Comparison of ENCODE assay signal across 9 cellular contexts in the genomic region with DNA sequence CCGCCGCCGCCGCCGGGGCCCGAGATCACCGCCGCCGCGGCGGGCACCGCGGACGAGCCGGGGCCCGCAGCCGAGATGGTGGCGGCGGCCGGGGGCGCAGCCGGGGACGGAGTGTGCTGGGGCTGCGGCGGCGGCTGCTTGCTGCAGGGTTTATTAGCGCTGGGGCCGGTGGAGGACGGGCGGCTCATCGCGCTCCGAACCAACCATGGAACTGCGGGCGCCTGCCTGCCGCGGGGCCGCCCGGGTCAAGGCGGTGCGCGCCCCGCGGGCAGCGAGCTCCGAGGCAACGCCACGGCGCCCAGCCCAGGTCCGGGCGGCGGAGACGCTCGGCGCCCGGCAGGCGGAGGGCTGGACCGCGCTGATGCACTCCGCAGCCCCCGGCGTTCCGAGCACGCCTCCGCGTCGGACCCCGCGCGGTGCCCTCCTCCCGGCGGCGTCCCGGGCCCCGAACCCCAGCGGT. TPM values are rescaled to one million over a fixed set of nuclear protein-coding genes. Genes with fewer than 3 reads are reported as not detected.
DNase-seq lines count a peak whose midpoint lies in the region; ATAC-seq and TF ChIP-seq lines count a peak whose summit lies in the region.
"Had no signal": no experiment of that assay in that cellular context is flagged by ENCODE, and none has a peak within 500 bp of the region (broad histone marks: within the 10 kb centered on the region; RNA-seq: fewer than 3 reads in every experiment).

No MANE protein-coding gene starts in this region.

- H3K4me1 Mint-ChIP-seq in Caco-2 (ENCODE audit: low read depth, unreplicated experiment) = peaks cover 12% of the 10 kb centered on the region

- peaks cover 35% of the 10 kb centered on the region for H3K4me1 ChIP-seq in Caco-2
- H3K4me1 ChIP-seq in foreskin keratinocyte = peaks cover 25% of the 10 kb centered on the region
- H3K4me1 ChIP-seq in spleen = peaks cover 20 to 74% (median 51%) of the 10 kb centered on the region in 6 donors

- in situ Hi-C loops in GM13977 (cut with MboI; ENCODE audit: low pct_unique_long_range_greater_than_20kb, low sequenced_read_pairs, unreplicated experiment) = no loop called here

- H3K27me3 Mint-ChIP-seq in Caco-2 (ENCODE audit: insufficient read depth, unreplicated experiment) = no peaks in the 10 kb centered on the region

- ATAC-seq in GM21825 (IDR thresholded peaks at IDR 0.05; ENCODE audit: unreplicated experiment) (peak; percentile 3), foreskin keratinocyte (no peak)

- CTCF ChIA-PET in Caco-2 (lab: Charles Lee) = interaction anchor here (0.8 to 1.2 kb wide), 3 partner anchors 25 to 542 kb away, joined by 3 to 4 read pairs (median 3); a partner anchor contains a TSS

- DNase-seq in Caco-2 (no peak), foreskin keratinocyte (no peak), spleen (no peak), GM10266 (ENCODE audit: extremely low spot score) (no peak), GM13977 (ENCODE audit: low spot score) (no peak), activated gamma-delta T cell treated with Interleukin-2 at 50 U/mL for 16 hours (no peak)

- H3K36me3 ChIP-seq in Caco-2 (ENCODE audit: control insufficient read depth, insufficient read depth, low read length) = no peaks in the 10 kb centered on the region
- H3K36me3 ChIP-seq in spleen = peaks cover 0 to 8% (median 0%) of the 10 kb centered on the region in 6 donors

- H3K27ac ChIP-seq in foreskin keratinocyte (peak overlapping the region; percentile 96), spleen (peak overlapping the region; percentile 90 to 100 (median 98))

- POLR2A ChIA-PET in Caco-2 (lab: Charles Lee) = interaction anchor here (0.6 to 3.3 kb wide), 9 partner anchors 9 to 1452 kb away, joined by 3 to 18 read pairs (median 4); a partner anchor contains a TSS

- peak overlapping the region; percentile 96 for H3K27ac Mint-ChIP-seq in Caco-2 (ENCODE audit: unreplicated experiment)

- intact Hi-C loops in Caco-2 (cut with micrococcal nuclease; ENCODE audit: unreplicated experiment) (loop anchor here (1.0 to 5.0 kb wide), 2 partner anchors 25 to 160 kb away; a partner anchor contains a TSS), spleen (cut with DNase I; ENCODE audit: low total_unique reads) (no loop called here)

- 0 to 1% (median 1%) methylated on average over 16 to 76 of the region's 76 CpGs for WGBS in spleen, 5 donors

- H3K27me3 ChIP-seq in Caco-2 (replicated peaks; ENCODE audit: control insufficient read depth, insufficient read depth, low read length) (no peaks in the 10 kb centered on the region), foreskin keratinocyte (no peaks in the 10 kb centered on the region), spleen (replicated peaks in 1 of 7) (no peaks in the 10 kb centered on the region)

- TF ChIP-seq CTCF in Caco-2 (IDR thresholded peaks at IDR 0.05; ENCODE audit: insufficient read depth in 1 of 2, low read depth in 1 of 2, low read length in 1 of 2, severe bottlenecking in 1 of 2, unreplicated experiment in 1 of 2) (no peak), foreskin keratinocyte (conservative IDR thresholded peaks at IDR 0.05) (no peak), spleen (IDR thresholded peaks at IDR 0.05 in 8 of 11, conservative IDR thresholded peaks at IDR 0.05 in 3 of 11) (no peak), GM10266 (IDR thresholded peaks at IDR 0.05; ENCODE audit: control insufficient read depth, insufficient read depth, low read depth, missing control alignments) (no peak), GM13977 (IDR thresholded peaks at IDR 0.05; ENCODE audit: extremely low read depth, insufficient read depth, missing control alignments) (no peak)

- H3K4me3 ChIP-seq in Caco-2 (ENCODE audit: low read depth, low read length) = peak overlapping the region; percentile 95
- H3K4me3 ChIP-seq in spleen = peak overlapping the region; percentile 65 to 86 (median 71)

- peak overlapping the region; percentile 89 for H3K4me3 Mint-ChIP-seq in Caco-2 (ENCODE audit: unreplicated experiment)

- no peaks in the 10 kb centered on the region for H3K9me3 ChIP-seq in Caco-2
- no peaks in the 10 kb centered on the region for H3K9me3 ChIP-seq in spleen

- no TSS peak for BruUV-seq in Caco-2 (replicated peaks; lab: Mats Ljungman, UMichigan)

- TF ChIP-seq POLR2A in Raji (IDR thresholded peaks at IDR 0.05; ENCODE audit: insufficient read depth, low read depth, low read length) (peak; percentile 53; the same call in 1 of the 2 replicates), spleen (IDR thresholded peaks at IDR 0.05) (peak in 1 of 3 donors; percentile 96)

- no peaks in the 10 kb centered on the region for H3K9me3 Mint-ChIP-seq in Caco-2 (ENCODE audit: unreplicated experiment)

- peaks cover 22% of the 10 kb centered on the region for H3K36me3 Mint-ChIP-seq in Caco-2 (ENCODE audit: insufficient read depth, unreplicated experiment)

RNA-seq across cellular contexts. Expression of a gene that starts 0.3 kb away (rescaled TPM):
- 25.6 and 31.8 TPM in 2 replicates for total RNA-seq in Caco-2 (2022)
- 33.3 and 37.7 TPM in 2 replicates for total RNA-seq in foreskin keratinocyte
- 26.5 and 30.2 TPM in 2 replicates for polyA plus RNA-seq in foreskin keratinocyte
- total RNA-seq in spleen = 10 to 100 TPM; 22.8 to 71.3 (median 52.5) TPM
- 10 to 100 TPM; 13.6 to 22.7 (median 20.0) TPM for polyA plus RNA-seq in spleen

RNA-seq across cellular contexts. Expression of a gene that starts 59.0 kb away (rescaled TPM):
- total RNA-seq in Caco-2 (2022) (not detected in 2 replicates), foreskin keratinocyte (not detected in 2 replicates), spleen (not detected)
- polyA plus RNA-seq in foreskin keratinocyte (not detected in 2 replicates), spleen (not detected)
- total RNA-seq: RPMI7951 had no signal
